ENCODE assay signal across 8 cellular contexts in genomic region chr13:27424246-27425150, GRCh38. TPM values are rescaled to one million over a fixed set of nuclear protein-coding genes. Genes with fewer than 3 reads are reported as not detected.
A peak's percentile ranks its signal among the peaks of the same experiment; 100 is the strongest.
DNase-seq lines count a peak whose midpoint lies in the region; ATAC-seq and TF ChIP-seq lines count a peak whose summit lies in the region.

Gene GTF3A (plus strand): TSS chr13:27424619.

- intact Hi-C loops in Right ventricle myocardium superior (cut with DNase I) (loop anchor here (10.0 kb wide), 1 partner anchor 200 kb away; the partner anchor contains the start of genes LNX2 and POLR1D), tibial artery (cut with DNase I; ENCODE audit: low total_unique reads) (loop anchor here (2.0 to 10.0 kb wide), 3 partner anchors 26 to 200 kb away; partner anchors contain the start of genes LNX2, MTIF3 and POLR1D)

- H3K27me3 ChIP-seq in parathyroid adenoma (ENCODE audit: control insufficient read depth, insufficient read depth, low read length) (no peaks in the 10 kb centered on the region), tibial artery (no peaks in the 10 kb centered on the region)

- peaks cover 2% of the 10 kb centered on the region for H3K79me2 ChIP-seq in parathyroid adenoma

- TF ChIP-seq CTCF in GM10248 (IDR thresholded peaks at IDR 0.05; ENCODE audit: control extremely low read depth, extremely low read depth, low read depth, missing control alignments) (no peak), parathyroid adenoma (IDR thresholded peaks at IDR 0.05) (no peak), tibial artery (IDR thresholded peaks at IDR 0.05) (no peak)

- peaks cover 47% of the 10 kb centered on the region for H3K4me1 Mint-ChIP-seq in activated naive CD8-positive, alpha-beta T cell treated with anti-CD3 and anti-CD28 coated beads, Interleukin-2, amount 50 U/mL, for 24 hours

- DNase-seq in GM10248 (ENCODE audit: extremely low spot score) (peak; percentile 97), NCI-H1092 treated with DMSO at 0.1 percent for 48 hours (lab: John Stamatoyannopoulos, UW) (peak; percentile 91), SW480 (ENCODE audit: low spot score) (peak; percentile 82), Right ventricle myocardium superior (peak; percentile 91), tibial artery (peak; percentile 79 to 92)
- peak; percentile 87 for DNase-seq in activated naive CD8-positive, alpha-beta T cell treated with anti-CD3 and anti-CD28 coated beads, Interleukin-2, amount 50 U/mL, for 24 hours

- H3K4me2 ChIP-seq in parathyroid adenoma (ENCODE audit: low read length): peak within 1 kb of the TSS; percentile 67

- H3K9me3 Mint-ChIP-seq in activated naive CD8-positive, alpha-beta T cell treated with anti-CD3 and anti-CD28 coated beads, Interleukin-2, amount 50 U/mL, for 24 hours: no peaks in the 10 kb centered on the region

- peak within 1 kb of the TSS; percentile 72 for H3K27ac ChIP-seq in parathyroid adenoma
- peak within 1 kb of the TSS; percentile 79 to 80 for H3K27ac ChIP-seq in tibial artery

- H3K9ac ChIP-seq in parathyroid adenoma: no peak within 1 kb of the TSS

- no peaks in the 10 kb centered on the region for H3K4me1 ChIP-seq in parathyroid adenoma
- peaks cover 0 to 33% (median 24%) of the 10 kb centered on the region in 4 donors for H3K4me1 ChIP-seq in tibial artery

- POLR2A ChIA-PET in GM10248 (lab: Yijun Ruan, JAX): interaction anchor here (0.6 to 1.1 kb wide), 2 partner anchors 29 to 202 kb away, joined by 3 read pairs; no protein-coding TSS in a partner anchor

- H3K27me3 Mint-ChIP-seq in activated naive CD8-positive, alpha-beta T cell treated with anti-CD3 and anti-CD28 coated beads, Interleukin-2, amount 50 U/mL, for 24 hours: no peaks in the 10 kb centered on the region

- H3K27ac Mint-ChIP-seq in activated naive CD8-positive, alpha-beta T cell treated with anti-CD3 and anti-CD28 coated beads, Interleukin-2, amount 50 U/mL, for 24 hours: peak within 1 kb of the TSS; percentile 98

- no peaks in the 10 kb centered on the region for H3K36me3 ChIP-seq in parathyroid adenoma (ENCODE audit: control insufficient read depth, insufficient read depth, low read length)
- H3K36me3 ChIP-seq in tibial artery: peaks cover 0 to 23% (median 14%) of the 10 kb centered on the region in 3 donors

- peak; percentile 73 for ATAC-seq in HG02588 (IDR thresholded peaks at IDR 0.05; ENCODE audit: unreplicated experiment)
- peak; percentile 62 for ATAC-seq in activated naive CD8-positive, alpha-beta T cell treated with anti-CD3 and anti-CD28 coated beads, Interleukin-2, amount 50 U/mL, for 24 hours
- ATAC-seq in Right ventricle myocardium superior (ENCODE audit: poor library complexity): peak; percentile 97

- H3K9me3 ChIP-seq in parathyroid adenoma (ENCODE audit: control insufficient read depth, low read length) (no peaks in the 10 kb centered on the region), tibial artery (no peaks in the 10 kb centered on the region)

- peak within 1 kb of the TSS; percentile 88 for H3K4me3 ChIP-seq in parathyroid adenoma (ENCODE audit: low read depth, low read length)
- H3K4me3 ChIP-seq in tibial artery: peak within 1 kb of the TSS; percentile 81 to 92

- H3K36me3 Mint-ChIP-seq in activated naive CD8-positive, alpha-beta T cell treated with anti-CD3 and anti-CD28 coated beads, Interleukin-2, amount 50 U/mL, for 24 hours (ENCODE audit: low read depth): peaks cover 40% of the 10 kb centered on the region

- peak within 1 kb of the TSS; percentile 90 for H2AFZ ChIP-seq in parathyroid adenoma

- CTCF ChIA-PET in GM10248 (lab: Yijun Ruan, JAX): interaction anchor here (0.5 to 2.2 kb wide), 11 partner anchors 10 to 181 kb away, joined by 3 to 9 read pairs (median 4); partner anchors contain the start of gene RASL11A

- H3K4me3 Mint-ChIP-seq in activated naive CD8-positive, alpha-beta T cell treated with anti-CD3 and anti-CD28 coated beads, Interleukin-2, amount 50 U/mL, for 24 hours: peak within 1 kb of the TSS; percentile 93

RNA-seq across cellular contexts. Expression of gene GTF3A, which starts in this region (rescaled TPM):
- total RNA-seq in Right ventricle myocardium superior: 211 TPM

Comparison
In these comparisons a context has a peak if more than half of its experiments do, and no peak if none do; other contexts are left out.
1. Peak in every context shown above with its lines: DNase-seq, ATAC-seq, H3K4me3 ChIP-seq and H3K27ac ChIP-seq.